In genomic region chr19:1854032-1854541, GRCh38 we compare ENCODE assay signal across 10 cellular contexts. TPM values are rescaled to one million over a fixed set of nuclear protein-coding genes. Genes with fewer than 3 reads are reported as not detected.
DNase-seq lines count a peak whose midpoint lies in the region; ATAC-seq and TF ChIP-seq lines count a peak whose summit lies in the region.
"Had no signal": no experiment of that assay in that cellular context is flagged by ENCODE, and none has a peak within 500 bp of the region (broad histone marks: within the 10 kb centered on the region; RNA-seq: fewer than 3 reads in every experiment).

No MANE protein-coding gene starts in this region.

- H3K27ac ChIP-seq in WERI-Rb-1 (peak overlapping the region; percentile 96), vagina (peak overlapping the region; percentile 79)

- H3K4me1 Mint-ChIP-seq in activated CD4-positive, alpha-beta T cell treated with anti-CD3 and anti-CD28 coated beads, Interleukin-2, amount 10 ng/mL, durations not matched to agents 24 days and 14 days, result peaks cover 36% of the 10 kb centered on the region

- H3K9me3 ChIP-seq in WERI-Rb-1 (ENCODE audit: severe bottlenecking), result no peaks in the 10 kb centered on the region
- no peaks in the 10 kb centered on the region for H3K9me3 ChIP-seq in vagina

- peak overlapping the region; percentile 53 for H3K4me3 ChIP-seq in WERI-Rb-1 (ENCODE audit: low read depth, low read length)
- H3K4me3 ChIP-seq in vagina, result peak overlapping the region in 1 of 2 donors; percentile 43

- H3K4me3 Mint-ChIP-seq in activated CD4-positive, alpha-beta T cell treated with anti-CD3 and anti-CD28 coated beads, Interleukin-2, amount 10 ng/mL, durations not matched to agents 24 days and 14 days, result no peak overlapping the region

- H3K27me3 Mint-ChIP-seq in activated CD4-positive, alpha-beta T cell treated with anti-CD3 and anti-CD28 coated beads, Interleukin-2, amount 10 ng/mL, durations not matched to agents 24 days and 14 days, result no peaks in the 10 kb centered on the region
- H3K27me3 Mint-ChIP-seq: activated CD4-positive, alpha-beta memory T cell treated with anti-CD3 and anti-CD28 coated beads for 36 hours had no signal

- H3K36me3 ChIP-seq in WERI-Rb-1 (peaks cover 7% of the 10 kb centered on the region), vagina (no peaks in the 10 kb centered on the region)

- in situ Hi-C loops in KBM-7 (cut with MboI; ENCODE audit: low pct_unique_long_range_greater_than_20kb, low sequenced_read_pairs), result no loop called here

- peak; percentile 64 for DNase-seq in activated CD4-positive, alpha-beta T cell treated with anti-CD3 and anti-CD28 coated beads, Interleukin-2, amount 10 ng/mL, durations not matched to agents 24 days and 14 days
- DNase-seq in activated CD4-positive, alpha-beta T cell treated with anti-CD3 and anti-CD28 coated beads for 4 hours, result no peak
- DNase-seq in WERI-Rb-1 (no peak), left cardiac atrium (peak; percentile 35), vagina (ENCODE audit: extremely low spot score in 2 of 2) (no peak), DMS79 (lab: John Stamatoyannopoulos, UW) (no peak), NCI-H1092 (lab: John Stamatoyannopoulos, UW) (no peak), KBM-7 (no peak)
- DNase-seq: NCI-H1930 had no signal

- intact Hi-C loops in activated CD4-positive, alpha-beta T cell treated with anti-CD3 and anti-CD28 coated beads, Interleukin-2, amount 10 ng/mL, durations not matched to agents 24 days and 14 days (cut with micrococcal nuclease), result loop anchor here (2.0 kb wide), 1 partner anchor 51 kb away; the partner anchor contains the start of genes ADAT3 and SCAMP4
- intact Hi-C loops in left cardiac atrium (cut with DNase I) (no loop called here), vagina (cut with DNase I) (no loop called here)

- no peaks in the 10 kb centered on the region for H3K9me3 Mint-ChIP-seq in activated CD4-positive, alpha-beta T cell treated with anti-CD3 and anti-CD28 coated beads, Interleukin-2, amount 10 ng/mL, durations not matched to agents 24 days and 14 days
- H3K9me3 Mint-ChIP-seq: activated CD4-positive, alpha-beta memory T cell treated with anti-CD3 and anti-CD28 coated beads for 36 hours had no signal

- peaks cover 10% of the 10 kb centered on the region for H3K36me3 Mint-ChIP-seq in activated CD4-positive, alpha-beta T cell treated with anti-CD3 and anti-CD28 coated beads, Interleukin-2, amount 10 ng/mL, durations not matched to agents 24 days and 14 days (ENCODE audit: low read depth)

- no peak for ATAC-seq in left cardiac atrium

- H3K27ac Mint-ChIP-seq in activated CD4-positive, alpha-beta T cell treated with anti-CD3 and anti-CD28 coated beads, Interleukin-2, amount 10 ng/mL, durations not matched to agents 24 days and 14 days, result no peak overlapping the region

- TF ChIP-seq POLR2A in vagina (IDR thresholded peaks at IDR 0.05), result no peak

- TF ChIP-seq CTCF in WERI-Rb-1 (IDR thresholded peaks at IDR 0.05; ENCODE audit: low read depth, low read length), result no peak
- no peak for TF ChIP-seq CTCF in vagina (IDR thresholded peaks at IDR 0.05)

- H3K27me3 ChIP-seq in WERI-Rb-1 (ENCODE audit: insufficient read depth, low read depth, severe bottlenecking) (no peaks in the 10 kb centered on the region), vagina (no peaks in the 10 kb centered on the region)

- peaks cover 75% of the 10 kb centered on the region for H3K4me1 ChIP-seq in vagina

RNA-seq across cellular contexts. Expression of gene REXO1, which starts 5.8 kb away (rescaled TPM):
- total RNA-seq in activated CD4-positive, alpha-beta T cell treated with anti-CD3 and anti-CD28 coated beads, Interleukin-2, amount 10 ng/mL, durations not matched to agents 24 days and 14 days, result 56.3 and 61.4 TPM in 2 replicates
- total RNA-seq in left cardiac atrium (10 to 100 TPM; 14.8 to 22.3 TPM), vagina (19.9 TPM)

RNA-seq across cellular contexts. Expression of gene KLF16, which starts 9.3 kb away (rescaled TPM):
- 37.0 and 38.1 TPM in 2 replicates for total RNA-seq in activated CD4-positive, alpha-beta T cell treated with anti-CD3 and anti-CD28 coated beads, Interleukin-2, amount 10 ng/mL, durations not matched to agents 24 days and 14 days
- total RNA-seq in left cardiac atrium (10 to 100 TPM in 1 of 2 donors, 1 to 10 TPM in 1; 9.9 to 12.9 TPM), vagina (7.6 TPM)

RNA-seq across cellular contexts. Expression of gene ABHD17A, which starts 31.2 kb away (rescaled TPM):
- total RNA-seq in activated CD4-positive, alpha-beta T cell treated with anti-CD3 and anti-CD28 coated beads, Interleukin-2, amount 10 ng/mL, durations not matched to agents 24 days and 14 days, result 104 and 107 TPM in 2 replicates
- total RNA-seq in left cardiac atrium (10 to 100 TPM; 60.8 to 66.1 TPM), vagina (83.0 TPM)

RNA-seq across cellular contexts. Expression of gene ATP8B3, which starts 42.0 kb away (rescaled TPM):
- total RNA-seq in activated CD4-positive, alpha-beta T cell treated with anti-CD3 and anti-CD28 coated beads, Interleukin-2, amount 10 ng/mL, durations not matched to agents 24 days and 14 days, result 3.6 and 4.2 TPM in 2 replicates
- 1 to 10 TPM in 1 of 2 donors, under 1 TPM in 1; 0.52 to 1.6 TPM for total RNA-seq in left cardiac atrium
- 3.2 TPM for total RNA-seq in vagina

RNA-seq across cellular contexts. Expression of gene ADAT3, which starts 51.1 kb away (rescaled TPM):
- total RNA-seq in activated CD4-positive, alpha-beta T cell treated with anti-CD3 and anti-CD28 coated beads, Interleukin-2, amount 10 ng/mL, durations not matched to agents 24 days and 14 days, result 8.8 and 10.6 TPM in 2 replicates
- total RNA-seq in left cardiac atrium (1 to 10 TPM; 2.3 to 3.0 TPM), vagina (5.2 TPM)

Comparison
In these comparisons a context has a peak if more than half of its experiments do, and no peak if none do; other contexts are left out.
1. DNase-seq: peak in activated CD4-positive, alpha-beta T cell treated with anti-CD3 and anti-CD28 coated beads, Interleukin-2, amount 10 ng/mL, durations not matched to agents 24 days and 14 days (single experiment) and left cardiac atrium (single experiment); none in activated CD4-positive, alpha-beta T cell treated with anti-CD3 and anti-CD28 coated beads for 4 hours (0 of 2), WERI-Rb-1 (single experiment), vagina (0 of 2), DMS79 (single experiment), NCI-H1092 (single experiment) and KBM-7 (single experiment).